Comparison of ENCODE assay signal across 14 cellular contexts in genomic region chr12:57454213-57454565, GRCh38. TPM values are rescaled to one million over a fixed set of nuclear protein-coding genes. Genes with fewer than 3 reads are reported as not detected.
DNase-seq lines count a peak whose midpoint lies in the region; ATAC-seq and TF ChIP-seq lines count a peak whose summit lies in the region.
"Had no signal": no experiment of that assay in that cellular context is flagged by ENCODE, and none has a peak within 500 bp of the region (broad histone marks: within the 10 kb centered on the region; RNA-seq: fewer than 3 reads in every experiment).

No MANE protein-coding gene starts in this region.

- H3K4me1 Mint-ChIP-seq in chondrocyte (ENCODE audit: low read depth): peaks cover 69% of the 10 kb centered on the region

- H3K36me3 Mint-ChIP-seq in chondrocyte (ENCODE audit: low read depth): no peaks in the 10 kb centered on the region
- H3K36me3 Mint-ChIP-seq: memory B cell had no signal

- TF ChIP-seq POLR2A in esophagus muscularis mucosa (IDR thresholded peaks at IDR 0.05; ENCODE audit: low read depth): no peak

- no peaks in the 10 kb centered on the region for H3K27me3 Mint-ChIP-seq in chondrocyte (ENCODE audit: low read depth)

- no peak for TF ChIP-seq EP300 in esophagus muscularis mucosa (IDR thresholded peaks at IDR 0.05)

- POLR2A ChIA-PET in A673 (lab: Charles Lee; ENCODE audit: low non-redundant PET): interaction anchor here (0.5 to 0.7 kb wide), 3 partner anchors 30 to 178 kb away, joined by 4 read pairs; no protein-coding TSS in a partner anchor

- peaks cover 37% of the 10 kb centered on the region for H3K4me1 ChIP-seq in A673 (ENCODE audit: insufficient read depth, low read length, poor library complexity, severe bottlenecking)
- H3K4me1 ChIP-seq in HUES48 (ENCODE audit: control insufficient read depth, insufficient read depth, low read length): peaks cover 39% of the 10 kb centered on the region
- peaks cover 18 to 25% (median 23%) of the 10 kb centered on the region in 4 donors for H3K4me1 ChIP-seq in esophagus muscularis mucosa

- no peaks in the 10 kb centered on the region for H3K9me3 ChIP-seq in A673 (ENCODE audit: low read depth, low read length, poor library complexity, severe bottlenecking)
- H3K9me3 ChIP-seq in HUES48 (ENCODE audit: control insufficient read depth, insufficient read depth, low read length): no peaks in the 10 kb centered on the region
- H3K9me3 ChIP-seq in esophagus muscularis mucosa: no peaks in the 10 kb centered on the region
- H3K9me3 ChIP-seq: body of pancreas, Peyer's patch, suprapubic skin had no signal

- no peaks in the 10 kb centered on the region for H3K9me3 Mint-ChIP-seq in chondrocyte (ENCODE audit: low read depth)
- H3K9me3 Mint-ChIP-seq: memory B cell had no signal

- peak overlapping the region; percentile 83 for H3K27ac Mint-ChIP-seq in chondrocyte (ENCODE audit: unreplicated experiment)
- H3K27ac Mint-ChIP-seq: memory B cell had no signal

- peak overlapping the region; percentile 51 for H3K9ac ChIP-seq in HUES48 (ENCODE audit: low read depth, low read length)

- intact Hi-C loops in A673 (cut with micrococcal nuclease; ENCODE audit: unreplicated experiment) (no loop called here), esophagus muscularis mucosa (cut with DNase I) (no loop called here)

- peak overlapping the region; percentile 66 for H3K27ac ChIP-seq in A673 (ENCODE audit: low read depth, low read length, poor library complexity, severe bottlenecking)
- H3K27ac ChIP-seq in HUES48 (ENCODE audit: low read depth, low read length): peak overlapping the region; percentile 73
- H3K27ac ChIP-seq in esophagus muscularis mucosa (replicated peaks in 1 of 4): no peak overlapping the region
- H3K27ac ChIP-seq: Peyer's patch, suprapubic skin had no signal

- DNase-seq in A673 (ENCODE audit: low spot score) (no peak), chondrocyte (ENCODE audit: low spot score) (no peak), H4 (ENCODE audit: low spot score) (no peak), esophagus muscularis mucosa (ENCODE audit: extremely low spot score) (no peak)
- DNase-seq: activated naive CD4-positive, alpha-beta T cell; GOT3; NCI-H1092; Peyer's patch; stimulated activated CD4-positive, alpha-beta T cell treated with anti-CD3 and anti-CD28 coated beads, Interleukin-15, amount 100 ng/mL, for 24 hours had no signal

- 96% methylated on average over 2 of the region's 2 CpGs for WGBS in esophagus muscularis mucosa

- CTCF ChIA-PET in A673 (lab: Charles Lee): interaction anchor here (1.0 to 3.0 kb wide), 2 partner anchors 19 to 146 kb away, joined by 3 to 57 read pairs; no protein-coding TSS in a partner anchor

- no peak overlapping the region for H3K4me3 Mint-ChIP-seq in chondrocyte (ENCODE audit: unreplicated experiment)
- H3K4me3 Mint-ChIP-seq: memory B cell had no signal

- no peak for TF ChIP-seq CTCF in A673 (conservative IDR thresholded peaks at IDR 0.05; ENCODE audit: low read depth, low read length)
- TF ChIP-seq CTCF in chondrocyte (IDR thresholded peaks at IDR 0.05): no peak
- no peak for TF ChIP-seq CTCF in esophagus muscularis mucosa (IDR thresholded peaks at IDR 0.05)

- no peaks in the 10 kb centered on the region for H3K27me3 ChIP-seq in A673 (replicated peaks; ENCODE audit: insufficient read depth, low read depth, low read length, poor library complexity)
- H3K27me3 ChIP-seq in HUES48 (ENCODE audit: control insufficient read depth, insufficient read depth, low read length): no peaks in the 10 kb centered on the region
- peaks cover 0 to 15% (median 0%) of the 10 kb centered on the region in 4 donors for H3K27me3 ChIP-seq in esophagus muscularis mucosa
- H3K27me3 ChIP-seq: body of pancreas, Peyer's patch, suprapubic skin had no signal

- H3K4me3 ChIP-seq in A673 (ENCODE audit: low read depth, low read length, poor library complexity, severe bottlenecking): no peak overlapping the region
- H3K4me3 ChIP-seq in HUES48 (ENCODE audit: low read depth, low read length): no peak overlapping the region
- H3K4me3 ChIP-seq in esophagus muscularis mucosa: no peak overlapping the region
- H3K4me3 ChIP-seq: body of pancreas, Peyer's patch, suprapubic skin had no signal

- BruUV-seq in A673 (replicated peaks; lab: Mats Ljungman, UMichigan): no TSS peak

- no peaks in the 10 kb centered on the region for H3K36me3 ChIP-seq in A673 (ENCODE audit: insufficient read depth, low read length, poor library complexity, severe bottlenecking)
- H3K36me3 ChIP-seq in HUES48 (ENCODE audit: control insufficient read depth, insufficient read depth, low read length): no peaks in the 10 kb centered on the region
- H3K36me3 ChIP-seq in esophagus muscularis mucosa: no peaks in the 10 kb centered on the region
- H3K36me3 ChIP-seq: Peyer's patch, suprapubic skin had no signal

- no peak for ATAC-seq in HG02588 (IDR thresholded peaks at IDR 0.05; ENCODE audit: unreplicated experiment)
- ATAC-seq: body of pancreas had no signal

RNA-seq across cellular contexts. Expression of gene INHBE, which starts 0.9 kb away (rescaled TPM):
- total RNA-seq in A673 (2021) (0.62 and 0.94 TPM in 2 replicates), chondrocyte (0.77 to 8.5 TPM (median 8.4 TPM) in 3 replicates), esophagus muscularis mucosa (not detected)
- 16.1 and 24.8 TPM in 2 replicates for total RNA-seq in H4 (2014; rRNA removed; shearing (Covaris generic))
- total RNA-seq: body of pancreas, Peyer's patch had no signal

RNA-seq across cellular contexts. Expression of gene GLI1, which starts 5.4 kb away (rescaled TPM):
- total RNA-seq in A673 (2021): 22.4 and 22.6 TPM in 2 replicates
- 6.2 to 8.3 TPM (median 6.8 TPM) in 3 replicates for total RNA-seq in chondrocyte
- total RNA-seq in H4 (2014; rRNA removed; shearing (Covaris generic)): 5.7 and 6.3 TPM in 2 replicates
- under 1 TPM in 3 of 4 donors, not detected in 1; 0.17 to 0.98 (median 0.84) TPM for total RNA-seq in esophagus muscularis mucosa

RNA-seq across cellular contexts. Expression of gene INHBC, which starts 19.6 kb away (rescaled TPM):
- total RNA-seq in A673 (2021) (not detected in 2 replicates), chondrocyte (not detected in 3 replicates), esophagus muscularis mucosa (not detected)
- total RNA-seq in H4 (2014; rRNA removed; shearing (Covaris generic)): not detected in 2 replicates
- total RNA-seq: body of pancreas, Peyer's patch, suprapubic skin had no signal

RNA-seq across cellular contexts. Expression of gene R3HDM2, which starts 23.3 kb away (rescaled TPM):
- total RNA-seq in A673 (2021): 64.0 and 76.2 TPM in 2 replicates
- total RNA-seq in chondrocyte: 43.4 to 61.8 TPM (median 46.5 TPM) in 3 replicates
- total RNA-seq in H4 (2014; rRNA removed; shearing (Covaris generic)): 9.5 and 12.3 TPM in 2 replicates
- 10 to 100 TPM; 30.3 to 41.5 (median 35.1) TPM for total RNA-seq in esophagus muscularis mucosa

RNA-seq across cellular contexts. Expression of gene ARHGAP9, which starts 25.5 kb away (rescaled TPM):
- total RNA-seq in A673 (2021) (0.52 and 0.87 TPM in 2 replicates), chondrocyte (2.9 to 3.1 TPM in 2 of 3 replicates, not detected in the other), esophagus muscularis mucosa (10 to 100 TPM in 2 of 4 donors, 1 to 10 TPM in 2; 6.0 to 12.9 (median 8.8) TPM)
- total RNA-seq in H4 (2014; rRNA removed; shearing (Covaris generic)): not detected in 2 replicates

Comparison
In these comparisons a context has a peak if more than half of its experiments do, and no peak if none do; other contexts are left out.
1. H3K27ac ChIP-seq: peak in A673 (single experiment) and HUES48 (single experiment); none in esophagus muscularis mucosa (0 of 4).